25 cellular contexts compared by ENCODE assay signal in the genomic region with DNA sequence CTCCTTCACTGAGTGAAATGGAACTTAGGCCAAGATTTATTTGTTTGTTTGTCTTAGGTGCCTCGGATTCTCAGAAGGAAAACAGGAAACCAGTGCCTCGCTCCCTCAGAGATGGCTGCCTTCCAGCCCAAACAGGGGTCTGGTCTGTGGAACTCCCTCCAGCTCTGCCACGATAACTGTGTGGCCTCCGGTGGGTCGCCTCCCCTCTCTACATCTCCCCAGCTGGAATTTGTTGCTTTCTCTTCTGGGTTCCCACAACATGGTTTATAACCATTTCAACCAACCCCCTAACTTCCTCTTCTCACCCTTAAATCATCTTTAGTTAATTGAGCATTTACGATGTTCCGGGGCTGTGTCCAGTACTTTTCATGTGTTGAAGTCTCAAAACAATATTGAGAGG. TPM values are rescaled to one million over a fixed set of nuclear protein-coding genes. Genes with fewer than 3 reads are reported as not detected.
DNase-seq lines count a peak whose midpoint lies in the region; ATAC-seq and TF ChIP-seq lines count a peak whose summit lies in the region.
"Had no signal": no experiment of that assay in that cellular context is flagged by ENCODE, and none has a peak within 500 bp of the region (broad histone marks: within the 10 kb centered on the region; RNA-seq: fewer than 3 reads in every experiment).

No MANE protein-coding gene starts in this region.

- H3K9me3 Mint-ChIP-seq in Caco-2 (ENCODE audit: unreplicated experiment), result no peaks in the 10 kb centered on the region
- H3K9me3 Mint-ChIP-seq: activated naive CD4-positive, alpha-beta T cell treated with anti-CD3 and anti-CD28 coated beads, Interleukin-2, amount 50 U/mL, for 72 hours; activated T-helper 17 cell treated with anti-CD3 and anti-CD28 coated beads, Interleukin-2, amount 50 U/mL, for 72 hours; memory B cell had no signal

- H3K36me3 ChIP-seq in heart right ventricle, result no peaks in the 10 kb centered on the region
- H3K36me3 ChIP-seq in Panc1 (ENCODE audit: control insufficient read depth, insufficient read depth, low read length), result no peaks in the 10 kb centered on the region
- no peaks in the 10 kb centered on the region for H3K36me3 ChIP-seq in thoracic aorta
- H3K36me3 ChIP-seq in Caco-2 (ENCODE audit: control insufficient read depth, insufficient read depth, low read length), result no peaks in the 10 kb centered on the region
- H3K36me3 ChIP-seq: BLaER1 treated with 17β-estradiol and CSF1 and Interleukin-3, amounts not matched to agents 10 nM and 100 nM; esophagus squamous epithelium had no signal

- no peak overlapping the region for H3K27ac Mint-ChIP-seq in Caco-2 (ENCODE audit: unreplicated experiment)

- POLR2A ChIA-PET in Panc1 (lab: Charles Lee), result no interaction called here
- POLR2A ChIA-PET in Caco-2 (lab: Charles Lee), result no interaction called here

- no peak for TF ChIP-seq CTCF in heart right ventricle (IDR thresholded peaks at IDR 0.05)
- no peak for TF ChIP-seq CTCF in Panc1 (IDR thresholded peaks at IDR 0.05)
- no peak for TF ChIP-seq CTCF in thoracic aorta (IDR thresholded peaks at IDR 0.05)
- no peak for TF ChIP-seq CTCF in Caco-2 (IDR thresholded peaks at IDR 0.05; ENCODE audit: insufficient read depth in 1 of 2, low read depth in 1 of 2, low read length in 1 of 2, severe bottlenecking in 1 of 2, unreplicated experiment in 1 of 2)
- no peak for TF ChIP-seq CTCF in GM13977 (IDR thresholded peaks at IDR 0.05; ENCODE audit: extremely low read depth, insufficient read depth, missing control alignments)

- H3K27me3 Mint-ChIP-seq in Caco-2 (ENCODE audit: insufficient read depth, unreplicated experiment), result no peaks in the 10 kb centered on the region
- H3K27me3 Mint-ChIP-seq: activated T-helper 17 cell treated with anti-CD3 and anti-CD28 coated beads, Interleukin-2, amount 50 U/mL, for 72 hours had no signal

- H3K4me1 Mint-ChIP-seq in Caco-2 (ENCODE audit: low read depth, unreplicated experiment), result peaks cover 6% of the 10 kb centered on the region

- BruUV-seq in Panc1 (replicated peaks; lab: Mats Ljungman, UMichigan) (no TSS peak), Caco-2 (replicated peaks; lab: Mats Ljungman, UMichigan) (no TSS peak)

- WGBS in heart right ventricle, 2 donors, result 52 to 54% methylated on average over 7 of the region's 7 CpGs

- H3K4me1 ChIP-seq in heart right ventricle, result peaks cover 0 to 63% (median 40%) of the 10 kb centered on the region in 9 donors
- H3K4me1 ChIP-seq in Panc1 (ENCODE audit: control insufficient read depth, insufficient read depth, low read length), result peaks cover 37% of the 10 kb centered on the region
- H3K4me1 ChIP-seq in thoracic aorta (ENCODE audit: control insufficient read depth in 1 of 2, low read depth in 2 of 2), result peaks cover 26 to 68% of the 10 kb centered on the region in 2 donors
- peaks cover 17% of the 10 kb centered on the region for H3K4me1 ChIP-seq in Caco-2

- no peaks in the 10 kb centered on the region for H3K9me3 ChIP-seq in heart right ventricle
- no peaks in the 10 kb centered on the region for H3K9me3 ChIP-seq in Panc1 (ENCODE audit: control insufficient read depth, insufficient read depth, low read depth, low read length)
- H3K9me3 ChIP-seq in thoracic aorta, result no peaks in the 10 kb centered on the region
- no peaks in the 10 kb centered on the region for H3K9me3 ChIP-seq in Caco-2
- H3K9me3 ChIP-seq: BLaER1 treated with 17β-estradiol and CSF1 and Interleukin-3, amounts not matched to agents 10 nM and 100 nM; body of pancreas; esophagus squamous epithelium had no signal

- H3K27me3 ChIP-seq in heart right ventricle (no peaks in the 10 kb centered on the region), Panc1 (ENCODE audit: control insufficient read depth, insufficient read depth, low read length) (no peaks in the 10 kb centered on the region), thoracic aorta (replicated peaks; ENCODE audit: insufficient read depth) (no peaks in the 10 kb centered on the region), Caco-2 (replicated peaks; ENCODE audit: control insufficient read depth, insufficient read depth, low read length) (no peaks in the 10 kb centered on the region)
- H3K27me3 ChIP-seq: BLaER1 treated with 17β-estradiol and CSF1 and Interleukin-3, amounts not matched to agents 10 nM and 100 nM; body of pancreas; esophagus squamous epithelium had no signal

- CTCF ChIA-PET in Panc1 (lab: Charles Lee), result no interaction called here
- CTCF ChIA-PET in Caco-2 (lab: Charles Lee), result interaction anchor here (0.7 kb wide), 1 partner anchor 23 kb away, joined by 3 read pairs; no protein-coding TSS in a partner anchor

- ATAC-seq in heart right ventricle, result no peak
- no peak for ATAC-seq in Right ventricle myocardium inferior
- 0 out of 2 replicates have a peak, but pooled peaks have one; percentile 57 for ATAC-seq in Panc1
- ATAC-seq in thoracic aorta (ENCODE audit: insufficient number of reproducible peaks, low FRiP score, low read depth), result no peak
- ATAC-seq in HG03354 (IDR thresholded peaks at IDR 0.05; ENCODE audit: poor library complexity, severe bottlenecking, unreplicated experiment), result no peak
- ATAC-seq: activated T-helper 17 cell treated with anti-CD3 and anti-CD28 coated beads, Interleukin-2, amount 50 U/mL, for 72 hours; body of pancreas had no signal

- H3K4me3 Mint-ChIP-seq in Caco-2 (ENCODE audit: unreplicated experiment), result no peak overlapping the region
- H3K4me3 Mint-ChIP-seq: memory B cell had no signal

- H3K4me3 ChIP-seq in heart right ventricle (no peak overlapping the region), Panc1 (ENCODE audit: low read depth in 2 of 2, low read length in 2 of 2) (peak overlapping the region in 1 of 2 experiments; percentile 6; a peak in 1 of 4 replicates), thoracic aorta (no peak overlapping the region), Caco-2 (ENCODE audit: low read depth, low read length) (no peak overlapping the region)
- H3K4me3 ChIP-seq: BLaER1 treated with 17β-estradiol and CSF1 and Interleukin-3, amounts not matched to agents 10 nM and 100 nM; body of pancreas; esophagus squamous epithelium had no signal

- H3K36me3 Mint-ChIP-seq in Caco-2 (ENCODE audit: insufficient read depth, unreplicated experiment), result no peaks in the 10 kb centered on the region
- H3K36me3 Mint-ChIP-seq: activated naive CD4-positive, alpha-beta T cell treated with anti-CD3 and anti-CD28 coated beads, Interleukin-2, amount 50 U/mL, for 72 hours; memory B cell had no signal

- in situ Hi-C loops in Panc1 (cut with HindIII; ENCODE audit: low pct_unique_long_range_greater_than_20kb, low sequenced_read_pairs) (no loop called here), GM13977 (cut with MboI; ENCODE audit: low pct_unique_long_range_greater_than_20kb, low sequenced_read_pairs, unreplicated experiment) (no loop called here)

- intact Hi-C loops in heart right ventricle (cut with DNase I), result loop anchor here in 2 of 10 donors (5.0 kb wide), 2 partner anchors 57 to 92 kb away; a partner anchor contains a TSS
- intact Hi-C loops in Right ventricle myocardium inferior (cut with DNase I), result no loop called here
- intact Hi-C loops in Panc1 (cut with micrococcal nuclease; ENCODE audit: unreplicated experiment), result loop anchor here (5.0 kb wide), 1 partner anchor 57 kb away; a partner anchor contains a TSS
- intact Hi-C loops in Caco-2 (cut with micrococcal nuclease; ENCODE audit: unreplicated experiment), result no loop called here

- H3K27ac ChIP-seq in heart right ventricle (peak overlapping the region in 6 of 10 donors; percentile 11 to 73 (median 43)), Panc1 (ENCODE audit: low read length) (peak overlapping the region; percentile 72), thoracic aorta (peak overlapping the region; percentile 42 to 81)
- H3K27ac ChIP-seq: BLaER1 treated with 17β-estradiol and CSF1 and Interleukin-3, amounts not matched to agents 10 nM and 100 nM had no signal

- DNase-seq in heart right ventricle, result no peak
- DNase-seq in Right ventricle myocardium inferior (ENCODE audit: missing footprints), result no peak
- no peak for DNase-seq in Panc1 (ENCODE audit: low read depth, low spot score)
- peak; percentile 32 for DNase-seq in islet precursor cell
- no peak for DNase-seq in thoracic aorta (ENCODE audit: low spot score)
- no peak for DNase-seq in Caco-2
- DNase-seq in GM13977 (ENCODE audit: low spot score), result no peak
- DNase-seq: activated CD4-positive, alpha-beta T cell treated with anti-CD3 and anti-CD28 coated beads for 48 hours; body of pancreas; effector memory CD4-positive, alpha-beta T cell; esophagus squamous epithelium; KG1; kidney; NCI-H1694; T-helper 2 cell had no signal

RNA-seq across cellular contexts. Expression of a gene that starts 30.9 kb away (rescaled TPM):
- 1 to 10 TPM; 1.7 to 4.0 (median 2.2) TPM for total RNA-seq in heart right ventricle
- 10 to 100 TPM in 1 of 2 donors, 1 to 10 TPM in 1; 7.0 to 10.6 TPM for polyA plus RNA-seq in heart right ventricle
- 3.4 TPM for total RNA-seq in Right ventricle myocardium inferior
- 0.72 TPM for total RNA-seq in Panc1 (2021; ENCODE audit: unreplicated experiment)
- polyA plus RNA-seq in Panc1 (2012; ENCODE audit: insufficient read length), result 5.0 TPM
- 1 to 10 TPM; 3.1 to 8.6 TPM for total RNA-seq in thoracic aorta
- 53.0 and 54.0 TPM in 2 replicates for total RNA-seq in Caco-2 (2022)
- total RNA-seq: activated T-helper 17 cell treated with anti-CD3 and anti-CD28 coated beads, Interleukin-2, amount 50 U/mL, for 72 hours; myocyte had no signal

RNA-seq across cellular contexts. Expression of a gene that starts 43.2 kb away (rescaled TPM):
- total RNA-seq in heart right ventricle, result under 1 TPM in 1 of 10 donors, not detected in 9; 0.60 TPM
- under 1 TPM in 1 of 2 donors, not detected in 1; 0.07 TPM for polyA plus RNA-seq in heart right ventricle
- total RNA-seq in Right ventricle myocardium inferior, result not detected
- total RNA-seq in Panc1 (2021; ENCODE audit: unreplicated experiment), result 0.39 TPM
- not detected for polyA plus RNA-seq in Panc1 (2012; ENCODE audit: insufficient read length)
- total RNA-seq in thoracic aorta, result not detected
- total RNA-seq in Caco-2 (2022), result 0.44 and 0.68 TPM in 2 replicates
- total RNA-seq: body of pancreas, cerebellum, HT1080, myocyte, renal cortical epithelial cell, ureter had no signal

RNA-seq across cellular contexts. Expression of a gene that starts 56.9 kb away (rescaled TPM):
- total RNA-seq in heart right ventricle (10 to 100 TPM in 9 of 10 donors, 1 to 10 TPM in 1; 7.8 to 46.3 (median 14.5) TPM), Right ventricle myocardium inferior (15.2 TPM), Panc1 (2021; ENCODE audit: unreplicated experiment) (21.8 TPM), thoracic aorta (100 to 1,000 TPM; 106 to 117 TPM), Caco-2 (2022) (0.16 TPM in 1 of 2 replicates, not detected in the other)
- 10 to 100 TPM; 15.1 to 19.0 TPM for polyA plus RNA-seq in heart right ventricle
- 34.8 TPM for polyA plus RNA-seq in Panc1 (2012; ENCODE audit: insufficient read length)
- total RNA-seq: activated T-helper 17 cell treated with anti-CD3 and anti-CD28 coated beads, Interleukin-2, amount 50 U/mL, for 72 hours; myocyte had no signal
